7 cellular contexts compared by ENCODE assay signal in the genomic region with DNA sequence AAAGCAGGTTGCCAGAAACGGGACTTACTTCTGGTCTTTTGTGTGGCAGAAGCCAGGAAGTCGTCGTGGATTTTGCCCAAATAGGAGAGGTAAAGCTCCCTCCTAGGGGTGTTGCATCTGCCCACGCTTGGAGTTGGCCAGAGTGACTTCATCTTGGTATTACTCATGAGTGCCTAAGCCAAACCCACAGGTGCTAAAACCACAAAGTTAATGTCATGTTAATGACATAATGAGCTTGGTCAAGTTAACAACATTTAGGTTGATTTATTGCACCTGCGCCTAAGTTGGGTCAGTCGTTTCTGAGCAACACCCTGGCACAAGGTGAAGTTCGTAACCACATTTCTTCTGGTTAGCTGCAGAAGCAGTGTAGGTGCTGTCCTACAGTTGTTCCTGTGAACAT.
DNase-seq lines count a peak whose midpoint lies in the region; ATAC-seq lines count a peak whose summit lies in the region.

No MANE protein-coding gene starts in this region.

- ATAC-seq in GM19463 (IDR thresholded peaks at IDR 0.05; ENCODE audit: unreplicated experiment), result peak; percentile 98
- ATAC-seq in HG03460 (IDR thresholded peaks at IDR 0.05; ENCODE audit: unreplicated experiment), result peak; percentile 71

- DNase-seq in activated T-helper 1 cell treated with Interleukin-2 at 50 U/mL for 16 hours (ENCODE audit: low read depth) (peak; percentile 2), Kasumi-1 (lab: John Stamatoyannopoulos, UW) (no peak), occipital lobe (lab: John Stamatoyannopoulos, UW) (no peak), NCI-H510A (lab: John Stamatoyannopoulos, UW) (no peak)
- peak in 2 of 3 experiments; percentile 2 to 23 for DNase-seq in stimulated activated CD4-positive, alpha-beta T cell treated with anti-CD3 and anti-CD28 coated beads, TNF-alpha, amount 100 ng/mL, for 24 hours (ENCODE audit: low read depth in 3 of 3)

Comparison
In these comparisons a context has a peak if more than half of its experiments do, and no peak if none do; other contexts are left out.
1. DNase-seq: peak in activated T-helper 1 cell treated with Interleukin-2 at 50 U/mL for 16 hours (single experiment) and stimulated activated CD4-positive, alpha-beta T cell treated with anti-CD3 and anti-CD28 coated beads, TNF-alpha, amount 100 ng/mL, for 24 hours (2 of 3); none in Kasumi-1 (0 of 2), occipital lobe (single experiment) and NCI-H510A (single experiment).